Comparison of ENCODE assay signal across 17 cellular contexts in genomic region chr2:230735884-230736283, GRCh38. TPM values are rescaled to one million over a fixed set of nuclear protein-coding genes. Genes with fewer than 3 reads are reported as not detected.
DNase-seq lines count a peak whose midpoint lies in the region; ATAC-seq and TF ChIP-seq lines count a peak whose summit lies in the region.
"Had no signal": no experiment of that assay in that cellular context is flagged by ENCODE, and none has a peak within 500 bp of the region (broad histone marks: within the 10 kb centered on the region; RNA-seq: fewer than 3 reads in every experiment).

No MANE protein-coding gene starts in this region.

- TF ChIP-seq CTCF in DOHH2 (IDR thresholded peaks at IDR 0.05; ENCODE audit: low read depth, low read length, poor library complexity, severe bottlenecking), result no peak
- no peak for TF ChIP-seq CTCF in neural progenitor cell (IDR thresholded peaks at IDR 0.05)

- peaks cover 28% of the 10 kb centered on the region for H3K36me3 ChIP-seq in BLaER1
- peaks cover 5% of the 10 kb centered on the region; the same call in 1 of the 2 replicates for H3K36me3 ChIP-seq in DOHH2 (ENCODE audit: control insufficient read depth, low read length)
- no peaks in the 10 kb centered on the region for H3K36me3 ChIP-seq in neural progenitor cell
- H3K36me3 ChIP-seq: cardiac muscle cell had no signal

- no peak overlapping the region for H3K9ac ChIP-seq in BLaER1
- H3K9ac ChIP-seq in neural progenitor cell, result no peak overlapping the region
- H3K9ac ChIP-seq: KMS-11 had no signal

- ATAC-seq in T-cell (replicated peaks in 1 of 4), result no peak
- no peak for ATAC-seq in GM21423 (IDR thresholded peaks at IDR 0.05; ENCODE audit: unreplicated experiment)

- H3K27me3 Mint-ChIP-seq in T-cell (no peaks in the 10 kb centered on the region), immature natural killer cell (ENCODE audit: low read depth in 3 of 3) (no peaks in the 10 kb centered on the region), neural progenitor cell (ENCODE audit: insufficient read depth, low read depth) (peaks cover 2% of the 10 kb centered on the region)

- H3K4me1 ChIP-seq in BLaER1 (peaks cover 41% of the 10 kb centered on the region), DOHH2 (ENCODE audit: control insufficient read depth, low read length) (peaks cover 24% of the 10 kb centered on the region), neural progenitor cell (no peaks in the 10 kb centered on the region)

- peaks cover 95% of the 10 kb centered on the region for H3K79me2 ChIP-seq in DOHH2 (ENCODE audit: control insufficient read depth, low read length)
- peaks cover 81% of the 10 kb centered on the region for H3K79me2 ChIP-seq in neural progenitor cell (ENCODE audit: low read depth)

- DNase-seq in T-cell, result no peak
- no peak for DNase-seq in immature natural killer cell
- no peak for DNase-seq in NCI-H1092 treated with DMSO at 0.1 percent for 48 hours (lab: John Stamatoyannopoulos, UW)
- no peak for DNase-seq in NCI-H1092 (lab: John Stamatoyannopoulos, UW)
- DNase-seq in neural progenitor cell (ENCODE audit: low spot score), result no peak
- DNase-seq: activated CD4-positive, alpha-beta T cell treated with anti-CD3 and anti-CD28 coated beads, Interleukin-2, amount 50 U/mL, for 4 hours; effector memory CD4-positive, alpha-beta T cell; kidney glomerular epithelial cell; NCI-H146; NCI-H345; SHP77 treated with DMSO at 0.1 percent for 48 hours; T-helper 9 cell had no signal

- H2AFZ ChIP-seq in neural progenitor cell (replicated peaks), result no peak overlapping the region

- CTCF ChIA-PET in T-cell (lab: Charles Lee), result interaction anchor here (0.6 to 1.1 kb wide), 2 partner anchors 62 to 63 kb away, joined by 3 to 4 read pairs; no protein-coding TSS in a partner anchor

- H3K4me2 ChIP-seq in BLaER1 (peak overlapping the region; percentile 69), DOHH2 (ENCODE audit: low read length) (peak overlapping the region; percentile 6; the same call in 1 of the 2 replicates), neural progenitor cell (no peak overlapping the region)
- H3K4me2 ChIP-seq: KMS-11 had no signal

- peaks cover 76 to 89% (median 89%) of the 10 kb centered on the region in 3 donors for H3K4me1 Mint-ChIP-seq in T-cell
- peaks cover 81 to 97% of the 10 kb centered on the region in 2 donors for H3K4me1 Mint-ChIP-seq in immature natural killer cell
- H3K4me1 Mint-ChIP-seq in neural progenitor cell, result peaks cover 3% of the 10 kb centered on the region

- H3K27me3 ChIP-seq in BLaER1 (no peaks in the 10 kb centered on the region), DOHH2 (ENCODE audit: control insufficient read depth, low read length) (no peaks in the 10 kb centered on the region), neural progenitor cell (no peaks in the 10 kb centered on the region)
- H3K27me3 ChIP-seq: cardiac muscle cell had no signal

- H3K27ac ChIP-seq in BLaER1, result no peak overlapping the region
- H3K27ac ChIP-seq in DOHH2 (ENCODE audit: low read depth, low read length), result no peak overlapping the region
- no peak overlapping the region for H3K27ac ChIP-seq in neural progenitor cell
- H3K27ac ChIP-seq: cardiac muscle cell, KMS-11 had no signal

- H3K4me3 Mint-ChIP-seq in T-cell (peak overlapping the region in 1 of 3 donors; percentile 44), immature natural killer cell (peak overlapping the region in 1 of 5 donors; percentile 44), neural progenitor cell (no peak overlapping the region)

- H4K20me1 ChIP-seq in BLaER1 (peaks cover 100% of the 10 kb centered on the region), DOHH2 (ENCODE audit: control insufficient read depth, insufficient read depth, low read depth, low read length) (peaks cover 4% of the 10 kb centered on the region; the same call in 1 of the 2 replicates), neural progenitor cell (ENCODE audit: low read depth) (peaks cover 11% of the 10 kb centered on the region)

- H3K9me3 ChIP-seq in BLaER1 (peaks cover 9% of the 10 kb centered on the region; the same call in 1 of the 2 replicates), DOHH2 (ENCODE audit: control insufficient read depth, insufficient read depth, low read length) (no peaks in the 10 kb centered on the region), neural progenitor cell (ENCODE audit: low read depth) (no peaks in the 10 kb centered on the region)

- H3K36me3 Mint-ChIP-seq in T-cell, result peaks cover 10% of the 10 kb centered on the region
- peaks cover 0 to 4% (median 4%) of the 10 kb centered on the region in 3 donors for H3K36me3 Mint-ChIP-seq in immature natural killer cell
- H3K36me3 Mint-ChIP-seq in neural progenitor cell, result peaks cover 12% of the 10 kb centered on the region

- no peak overlapping the region for H3K4me3 ChIP-seq in BLaER1
- no peak overlapping the region for H3K4me3 ChIP-seq in DOHH2 (ENCODE audit: low read length)
- H3K4me3 ChIP-seq in neural progenitor cell, result no peak overlapping the region
- H3K4me3 ChIP-seq: cardiac muscle cell had no signal

- H3F3A ChIP-seq in DOHH2 (ENCODE audit: control insufficient read depth, insufficient read depth) (no peaks in the 10 kb centered on the region), neural progenitor cell (ENCODE audit: low read depth) (no peaks in the 10 kb centered on the region)

- H3K9me3 Mint-ChIP-seq in T-cell, result no peaks in the 10 kb centered on the region
- no peaks in the 10 kb centered on the region for H3K9me3 Mint-ChIP-seq in immature natural killer cell
- H3K9me3 Mint-ChIP-seq in neural progenitor cell, result no peaks in the 10 kb centered on the region

- H3K27ac Mint-ChIP-seq in T-cell, result peak overlapping the region; percentile 69 to 79
- H3K27ac Mint-ChIP-seq in immature natural killer cell, result peak overlapping the region in 4 of 6 donors; percentile 10 to 73 (median 64)
- no peak overlapping the region for H3K27ac Mint-ChIP-seq in neural progenitor cell

- no peaks in the 10 kb centered on the region for H3K9me2 ChIP-seq in DOHH2 (replicated peaks; ENCODE audit: control insufficient read depth, low read length)

- POLR2A ChIA-PET in T-cell (lab: Charles Lee), result interaction anchor here in 1 of 2 donors (0.6 kb wide), 1 partner anchor 484 kb away, joined by 4 read pairs; no protein-coding TSS in a partner anchor

RNA-seq across cellular contexts. Expression of gene CAB39, which starts 23.2 kb away (rescaled TPM):
- total RNA-seq in T-cell (100 to 1,000 TPM in 1 of 5 donors, 10 to 100 TPM in 4; 91.7 to 102 (median 96.7) TPM), neural progenitor cell (ENCODE audit: low replicate concordance) (41.7 and 59.0 TPM in 2 replicates)
- polyA plus RNA-seq in immature natural killer cell, result 10 to 100 TPM; 39.2 to 57.9 (median 39.3) TPM
